In genomic region chr6:108127826-108128225, GRCh38 we compare ENCODE assay signal across 11 cellular contexts. TPM values are rescaled to one million over a fixed set of nuclear protein-coding genes. Genes with fewer than 3 reads are reported as not detected.
A peak's percentile ranks its signal among the peaks of the same experiment; 100 is the strongest.
DNase-seq lines count a peak whose midpoint lies in the region; ATAC-seq and TF ChIP-seq lines count a peak whose summit lies in the region.
"Had no signal": no experiment of that assay in that cellular context is flagged by ENCODE, and none has a peak within 500 bp of the region (broad histone marks: within the 10 kb centered on the region; RNA-seq: fewer than 3 reads in every experiment).

No MANE protein-coding gene starts in this region.

- peak; percentile 34 for DNase-seq in HCEC 1CT
- DNase-seq in SJSA1 (ENCODE audit: low read depth in 1 of 2, low spot score in 2 of 2) = peak; percentile 68 to 72
- peak in 1 of 2 donors; percentile 81 for DNase-seq in foreskin keratinocyte
- no peak for DNase-seq in natural killer cell treated with Interleukin-12 subunit alpha and Interleukin-12 subunit beta and Interleukin-15 and Interleukin-18, amount 100 ng/mL, for 72 hours (ENCODE audit: low spot score)
- DNase-seq in dedifferentiated amniotic fluid mesenchymal stem cell (ENCODE audit: extremely low spot score) = no peak
- DNase-seq: heart left ventricle had no signal

- H3K27me3 Mint-ChIP-seq in natural killer cell treated with Interleukin-12 subunit alpha and Interleukin-12 subunit beta and Interleukin-15 and Interleukin-18, amount 100 ng/mL, for 72 hours = peaks cover 58 to 75% of the 10 kb centered on the region in 2 donors

- ATAC-seq in foreskin keratinocyte = peak; percentile 42
- ATAC-seq in natural killer cell treated with Interleukin-12 subunit alpha and Interleukin-12 subunit beta and Interleukin-15 and Interleukin-18, amount 100 ng/mL, for 72 hours = no peak
- ATAC-seq in HG03354 (IDR thresholded peaks at IDR 0.05; ENCODE audit: poor library complexity, severe bottlenecking, unreplicated experiment) = no peak
- ATAC-seq in GM19351 (IDR thresholded peaks at IDR 0.05; ENCODE audit: unreplicated experiment) = no peak
- ATAC-seq: heart left ventricle had no signal

- no peaks in the 10 kb centered on the region for H3K4me1 Mint-ChIP-seq in natural killer cell treated with Interleukin-12 subunit alpha and Interleukin-12 subunit beta and Interleukin-15 and Interleukin-18, amount 100 ng/mL, for 72 hours (ENCODE audit: low read depth in 2 of 2)

- no peaks in the 10 kb centered on the region for H3K36me3 Mint-ChIP-seq in natural killer cell treated with Interleukin-12 subunit alpha and Interleukin-12 subunit beta and Interleukin-15 and Interleukin-18, amount 100 ng/mL, for 72 hours

- H3K27ac ChIP-seq in 22Rv1 (peak overlapping the region; percentile 35), SJSA1 (no peak overlapping the region), foreskin keratinocyte (no peak overlapping the region)
- H3K27ac ChIP-seq: heart left ventricle had no signal

- no peak for TF ChIP-seq CTCF in 22Rv1 (IDR thresholded peaks at IDR 0.05)
- no peak for TF ChIP-seq CTCF in foreskin keratinocyte (conservative IDR thresholded peaks at IDR 0.05)

- H3K4me3 ChIP-seq in SJSA1 = no peak overlapping the region
- H3K4me3 ChIP-seq: heart left ventricle had no signal

- H3K4me3 Mint-ChIP-seq in natural killer cell treated with Interleukin-12 subunit alpha and Interleukin-12 subunit beta and Interleukin-15 and Interleukin-18, amount 100 ng/mL, for 72 hours = no peak overlapping the region
- H3K4me3 Mint-ChIP-seq: dendritic cell treated with granulocyte-macrophage colony-stimulating factor and Interleukin-4, amounts not matched to agents 40 ng/mL and 50 ng/mL, for 4 days had no signal

- H3K27me3 ChIP-seq in SJSA1 (replicated peaks) = peaks cover 7% of the 10 kb centered on the region; the same call in 1 of the 2 replicates
- peaks cover 88% of the 10 kb centered on the region for H3K27me3 ChIP-seq in foreskin keratinocyte

- H3K27ac Mint-ChIP-seq in natural killer cell treated with Interleukin-12 subunit alpha and Interleukin-12 subunit beta and Interleukin-15 and Interleukin-18, amount 100 ng/mL, for 72 hours = no peak overlapping the region
- H3K27ac Mint-ChIP-seq: dendritic cell treated with granulocyte-macrophage colony-stimulating factor and Interleukin-4, amounts not matched to agents 40 ng/mL and 50 ng/mL, for 4 days had no signal

- no peaks in the 10 kb centered on the region for H3K9me3 Mint-ChIP-seq in natural killer cell treated with Interleukin-12 subunit alpha and Interleukin-12 subunit beta and Interleukin-15 and Interleukin-18, amount 100 ng/mL, for 72 hours
- H3K9me3 Mint-ChIP-seq: dendritic cell treated with granulocyte-macrophage colony-stimulating factor and Interleukin-4, amounts not matched to agents 40 ng/mL and 50 ng/mL, for 4 days had no signal

- no peaks in the 10 kb centered on the region for H3K9me3 ChIP-seq in SJSA1 (replicated peaks)
- H3K9me3 ChIP-seq: heart left ventricle had no signal

- no peaks in the 10 kb centered on the region for H3K36me3 ChIP-seq in SJSA1
- H3K36me3 ChIP-seq: heart left ventricle had no signal

- H3K4me1 ChIP-seq in SJSA1 (replicated peaks) = peaks cover 9% of the 10 kb centered on the region
- no peaks in the 10 kb centered on the region for H3K4me1 ChIP-seq in foreskin keratinocyte
- H3K4me1 ChIP-seq: heart left ventricle had no signal

RNA-seq across cellular contexts. Expression of gene NR2E1, which starts 38.0 kb away (rescaled TPM):
- 0.03 and 0.81 TPM in 2 replicates for total RNA-seq in SJSA1 (2014; rRNA removed; shearing (Covaris generic))
- not detected in 2 replicates for total RNA-seq in foreskin keratinocyte
- polyA plus RNA-seq in foreskin keratinocyte = not detected in 2 replicates
- total RNA-seq in natural killer cell treated with Interleukin-12 subunit alpha and Interleukin-12 subunit beta and Interleukin-15 and Interleukin-18, amount 100 ng/mL, for 72 hours = not detected
- total RNA-seq: heart left ventricle, osteoblast had no signal
- polyA plus RNA-seq: heart left ventricle had no signal

RNA-seq across cellular contexts. Expression of gene OSTM1, which starts 53.3 kb away (rescaled TPM):
- 105 and 123 TPM in 2 replicates for total RNA-seq in SJSA1 (2014; rRNA removed; shearing (Covaris generic))
- 26.3 and 28.9 TPM in 2 replicates for total RNA-seq in foreskin keratinocyte
- polyA plus RNA-seq in foreskin keratinocyte = 12.9 and 16.2 TPM in 2 replicates
- total RNA-seq in natural killer cell treated with Interleukin-12 subunit alpha and Interleukin-12 subunit beta and Interleukin-15 and Interleukin-18, amount 100 ng/mL, for 72 hours = 10 to 100 TPM; 37.7 to 55.6 TPM

Comparison
In these comparisons a context has a peak if more than half of its experiments do, and no peak if none do; other contexts are left out.
1. DNase-seq: peak in HCEC 1CT (single experiment) and SJSA1 (2 of 2); none in natural killer cell treated with Interleukin-12 subunit alpha and Interleukin-12 subunit beta and Interleukin-15 and Interleukin-18, amount 100 ng/mL, for 72 hours (single experiment) and dedifferentiated amniotic fluid mesenchymal stem cell (single experiment).